ENCODE assay signal across 1 cellular context in genomic region chr5:96934695-96935555, GRCh38.
A peak's percentile ranks its signal among the peaks of the same experiment; 100 is the strongest.
TF ChIP-seq lines count a peak whose summit lies in the region.

No MANE protein-coding gene starts in this region.

TF ChIP-seq in HepG2, 621 proteins besides CTCF, POLR2A, EP300 and RAD21 (continued from another document and continues in another):
- peak; percentile 64; the same call in 1 of the 2 replicates for TF ChIP-seq SAFB2 (CRISPR knock-in tag; IDR thresholded peaks at IDR 0.05; ENCODE audit: borderline replicate concordance, low read depth)
- TF ChIP-seq SP140L (CRISPR knock-in tag; IDR thresholded peaks at IDR 0.05; ENCODE audit: borderline replicate concordance): no peak
- peak; percentile 15; the same call in 1 of the 2 replicates for TF ChIP-seq ZFP37 (CRISPR knock-in tag; IDR thresholded peaks at IDR 0.05; ENCODE audit: borderline replicate concordance)
- no peak for TF ChIP-seq MAFG (CRISPR knock-in tag; IDR thresholded peaks at IDR 0.05)
- TF ChIP-seq ZNF547 (CRISPR knock-in tag; IDR thresholded peaks at IDR 0.05): peak; percentile 84
- peak; percentile 94 for TF ChIP-seq IRF2 (CRISPR knock-in tag; IDR thresholded peaks at IDR 0.05)
- no peak for TF ChIP-seq CENPX (CRISPR knock-in tag; IDR thresholded peaks at IDR 0.05)
- peak; percentile 70 for TF ChIP-seq SALL1 (CRISPR knock-in tag; IDR thresholded peaks at IDR 0.05)
- no peak for TF ChIP-seq ZNF607 (CRISPR knock-in tag; IDR thresholded peaks at IDR 0.05; ENCODE audit: borderline replicate concordance)
- TF ChIP-seq NFYB (CRISPR knock-in tag; IDR thresholded peaks at IDR 0.05): peak; percentile 37
- TF ChIP-seq ZBTB14 (CRISPR knock-in tag; IDR thresholded peaks at IDR 0.05): no peak
- peak; percentile 86 for TF ChIP-seq NRL (CRISPR knock-in tag; IDR thresholded peaks at IDR 0.05; ENCODE audit: borderline replicate concordance)
- TF ChIP-seq SNRNP70 (IDR thresholded peaks at IDR 0.05; ENCODE audit: low read depth, low read length): no peak
- TF ChIP-seq HMGA1 (CRISPR knock-in tag; conservative IDR thresholded peaks at IDR 0.05): no peak
- peak; percentile 37 for TF ChIP-seq SKI (IDR thresholded peaks at IDR 0.05; ENCODE audit: partially characterized antibody)
- TF ChIP-seq, protein P1, sequence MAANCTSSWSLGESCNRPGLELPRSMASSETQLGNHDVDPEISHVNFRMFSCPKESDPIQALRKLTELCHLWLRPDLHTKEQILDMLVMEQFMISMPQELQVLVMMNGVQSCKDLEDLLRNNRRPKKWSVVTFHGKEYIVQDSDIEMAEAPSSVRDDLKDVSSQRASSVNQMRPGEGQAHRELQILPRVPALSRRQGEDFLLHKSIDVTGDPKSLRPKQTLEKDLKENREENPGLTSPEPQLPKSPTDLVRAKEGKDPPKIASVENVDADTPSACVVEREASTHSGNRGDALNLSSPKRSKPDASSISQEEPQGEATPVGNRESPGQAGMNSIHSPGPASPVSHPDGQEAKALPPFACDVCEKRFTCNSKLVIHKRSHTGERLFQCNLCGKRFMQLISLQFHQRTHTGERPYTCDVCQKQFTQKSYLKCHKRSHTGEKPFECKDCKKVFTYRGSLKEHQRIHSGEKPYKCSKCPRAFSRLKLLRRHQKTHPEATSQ (CRISPR knock-in tag; IDR thresholded peaks at IDR 0.05; ENCODE audit: borderline replicate concordance): no peak
- TF ChIP-seq RERE (CRISPR knock-in tag; IDR thresholded peaks at IDR 0.05; ENCODE audit: low read depth): peak; percentile 55
- TF ChIP-seq ZNF761 (CRISPR knock-in tag; conservative IDR thresholded peaks at IDR 0.05): no peak
- no peak for TF ChIP-seq SP2 (CRISPR knock-in tag; IDR thresholded peaks at IDR 0.05)
- no peak for TF ChIP-seq RFX5 (IDR thresholded peaks at IDR 0.05; ENCODE audit: low read depth, low read length)
- TF ChIP-seq ZNF562 (CRISPR knock-in tag; IDR thresholded peaks at IDR 0.05; ENCODE audit: borderline replicate concordance): no peak
- peak; percentile 68; the same call in 1 of the 2 replicates for TF ChIP-seq CENPT (CRISPR knock-in tag; IDR thresholded peaks at IDR 0.05; ENCODE audit: low read depth)
- TF ChIP-seq ZNF180 (CRISPR knock-in tag; IDR thresholded peaks at IDR 0.05; ENCODE audit: borderline replicate concordance, low read depth): no peak
- no peak for TF ChIP-seq FOXJ3 (CRISPR knock-in tag; IDR thresholded peaks at IDR 0.05; ENCODE audit: borderline replicate concordance)
- no peak; the same call in 1 of the 2 replicates for TF ChIP-seq NR2F2 (IDR thresholded peaks at IDR 0.05; ENCODE audit: borderline replicate concordance, low read depth)
- peak; percentile 80 for TF ChIP-seq HIC2 (CRISPR knock-in tag; IDR thresholded peaks at IDR 0.05; ENCODE audit: low read depth)
- peak; percentile 72; the same call in 1 of the 2 replicates for TF ChIP-seq KLF13 (CRISPR knock-in tag; IDR thresholded peaks at IDR 0.05)
- peak; percentile 81 for TF ChIP-seq HDAC1 (CRISPR knock-in tag; IDR thresholded peaks at IDR 0.05)
- peak; percentile 89 for TF ChIP-seq ZNF430 (CRISPR knock-in tag; IDR thresholded peaks at IDR 0.05)
- no peak for TF ChIP-seq AFF4 (CRISPR knock-in tag; IDR thresholded peaks at IDR 0.05)
- no peak for TF ChIP-seq JARID2 (CRISPR knock-in tag; IDR thresholded peaks at IDR 0.05; ENCODE audit: insufficient replicate concordance)
- no peak; the same call in none of the 2 replicates for TF ChIP-seq NCOA2 (CRISPR knock-in tag; IDR thresholded peaks at IDR 0.05)
- TF ChIP-seq, protein P2, sequence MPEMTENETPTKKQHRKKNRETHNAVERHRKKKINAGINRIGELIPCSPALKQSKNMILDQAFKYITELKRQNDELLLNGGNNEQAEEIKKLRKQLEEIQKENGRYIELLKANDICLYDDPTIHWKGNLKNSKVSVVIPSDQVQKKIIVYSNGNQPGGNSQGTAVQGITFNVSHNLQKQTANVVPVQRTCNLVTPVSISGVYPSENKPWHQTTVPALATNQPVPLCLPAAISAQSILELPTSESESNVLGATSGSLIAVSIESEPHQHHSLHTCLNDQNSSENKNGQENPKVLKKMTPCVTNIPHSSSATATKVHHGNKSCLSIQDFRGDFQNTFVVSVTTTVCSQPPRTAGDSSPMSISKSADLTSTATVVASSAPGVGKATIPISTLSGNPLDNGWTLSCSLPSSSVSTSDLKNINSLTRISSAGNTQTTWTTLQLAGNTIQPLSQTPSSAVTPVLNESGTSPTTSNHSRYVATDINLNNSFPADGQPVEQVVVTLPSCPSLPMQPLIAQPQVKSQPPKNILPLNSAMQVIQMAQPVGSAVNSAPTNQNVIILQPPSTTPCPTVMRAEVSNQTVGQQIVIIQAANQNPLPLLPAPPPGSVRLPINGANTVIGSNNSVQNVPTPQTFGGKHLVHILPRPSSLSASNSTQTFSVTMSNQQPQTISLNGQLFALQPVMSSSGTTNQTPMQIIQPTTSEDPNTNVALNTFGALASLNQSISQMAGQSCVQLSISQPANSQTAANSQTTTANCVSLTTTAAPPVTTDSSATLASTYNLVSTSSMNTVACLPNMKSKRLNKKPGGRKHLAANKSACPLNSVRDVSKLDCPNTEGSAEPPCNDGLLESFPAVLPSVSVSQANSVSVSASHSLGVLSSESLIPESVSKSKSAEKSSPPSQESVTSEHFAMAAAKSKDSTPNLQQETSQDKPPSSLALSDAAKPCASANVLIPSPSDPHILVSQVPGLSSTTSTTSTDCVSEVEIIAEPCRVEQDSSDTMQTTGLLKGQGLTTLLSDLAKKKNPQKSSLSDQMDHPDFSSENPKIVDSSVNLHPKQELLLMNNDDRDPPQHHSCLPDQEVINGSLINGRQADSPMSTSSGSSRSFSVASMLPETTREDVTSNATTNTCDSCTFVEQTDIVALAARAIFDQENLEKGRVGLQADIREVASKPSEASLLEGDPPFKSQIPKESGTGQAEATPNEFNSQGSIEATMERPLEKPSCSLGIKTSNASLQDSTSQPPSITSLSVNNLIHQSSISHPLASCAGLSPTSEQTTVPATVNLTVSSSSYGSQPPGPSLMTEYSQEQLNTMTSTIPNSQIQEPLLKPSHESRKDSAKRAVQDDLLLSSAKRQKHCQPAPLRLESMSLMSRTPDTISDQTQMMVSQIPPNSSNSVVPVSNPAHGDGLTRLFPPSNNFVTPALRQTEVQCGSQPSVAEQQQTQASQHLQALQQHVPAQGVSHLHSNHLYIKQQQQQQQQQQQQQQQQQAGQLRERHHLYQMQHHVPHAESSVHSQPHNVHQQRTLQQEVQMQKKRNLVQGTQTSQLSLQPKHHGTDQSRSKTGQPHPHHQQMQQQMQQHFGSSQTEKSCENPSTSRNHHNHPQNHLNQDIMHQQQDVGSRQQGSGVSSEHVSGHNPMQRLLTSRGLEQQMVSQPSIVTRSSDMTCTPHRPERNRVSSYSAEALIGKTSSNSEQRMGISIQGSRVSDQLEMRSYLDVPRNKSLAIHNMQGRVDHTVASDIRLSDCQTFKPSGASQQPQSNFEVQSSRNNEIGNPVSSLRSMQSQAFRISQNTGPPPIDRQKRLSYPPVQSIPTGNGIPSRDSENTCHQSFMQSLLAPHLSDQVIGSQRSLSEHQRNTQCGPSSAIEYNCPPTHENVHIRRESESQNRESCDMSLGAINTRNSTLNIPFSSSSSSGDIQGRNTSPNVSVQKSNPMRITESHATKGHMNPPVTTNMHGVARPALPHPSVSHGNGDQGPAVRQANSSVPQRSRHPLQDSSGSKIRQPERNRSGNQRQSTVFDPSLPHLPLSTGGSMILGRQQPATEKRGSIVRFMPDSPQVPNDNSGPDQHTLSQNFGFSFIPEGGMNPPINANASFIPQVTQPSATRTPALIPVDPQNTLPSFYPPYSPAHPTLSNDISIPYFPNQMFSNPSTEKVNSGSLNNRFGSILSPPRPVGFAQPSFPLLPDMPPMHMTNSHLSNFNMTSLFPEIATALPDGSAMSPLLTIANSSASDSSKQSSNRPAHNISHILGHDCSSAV (CRISPR knock-in tag; IDR thresholded peaks at IDR 0.05; ENCODE audit: borderline replicate concordance): no peak
- no peak for TF ChIP-seq IKZF1 (IDR thresholded peaks at IDR 0.05)
